2 cellular contexts compared by ENCODE assay signal in genomic region chr7:75721922-75722321, GRCh38. TPM values are rescaled to one million over a fixed set of nuclear protein-coding genes. Genes with fewer than 3 reads are reported as not detected.
"Had no signal": no experiment of that assay in that cellular context is flagged by ENCODE, and none has a peak within 500 bp of the region (broad histone marks: within the 10 kb centered on the region; RNA-seq: fewer than 3 reads in every experiment).

No MANE protein-coding gene starts in this region.

RNA-seq across cellular contexts. Expression of gene CCL26, which starts 50.1 kb away (rescaled TPM):
- total RNA-seq: GM23248, HT-29 had no signal
